In the genomic region with DNA sequence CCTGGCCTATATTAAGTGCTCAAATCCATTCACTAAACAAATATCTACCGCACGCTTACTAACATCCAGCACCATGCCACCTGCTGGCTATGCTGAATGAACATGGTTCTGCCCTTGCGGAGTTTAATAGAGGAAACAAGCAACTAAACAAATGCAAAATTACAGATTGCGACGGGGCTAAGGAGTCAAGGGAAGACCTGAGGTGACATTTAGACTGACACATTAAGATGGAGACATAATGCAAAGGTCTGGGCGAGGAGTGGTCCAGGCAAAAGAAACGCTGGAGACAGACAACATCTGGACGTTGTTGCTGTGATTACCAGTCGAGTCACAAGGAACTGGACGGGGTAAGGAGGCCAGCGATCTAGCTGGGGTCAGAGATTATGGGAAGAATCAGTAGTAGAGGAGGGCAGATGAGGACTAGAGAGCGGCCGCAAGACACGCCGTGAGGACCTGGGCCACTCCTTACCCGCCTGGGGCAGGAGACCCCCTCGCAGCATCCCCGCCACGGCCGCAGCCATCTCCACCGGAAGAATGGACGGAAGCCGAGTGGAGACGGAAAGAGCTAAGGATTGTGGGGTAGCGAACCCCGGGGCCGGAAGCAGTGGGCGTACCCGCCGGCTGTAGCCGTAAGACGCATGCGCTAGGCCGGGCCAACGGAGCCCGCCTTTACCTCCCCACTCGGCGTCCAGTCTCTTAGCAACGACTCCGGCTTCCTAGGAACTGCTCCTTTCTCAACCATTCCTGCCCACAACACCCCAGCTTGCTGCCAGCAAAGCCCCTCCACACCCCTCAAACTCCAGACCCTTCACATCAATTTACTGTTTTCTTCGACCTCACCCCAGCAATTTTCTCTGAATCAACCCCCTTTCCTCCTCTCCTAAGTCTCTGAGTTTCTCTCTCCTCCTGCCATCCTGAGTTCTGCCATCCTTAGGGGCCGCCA, we compare ENCODE assay signal across 1 cellular context.
TF ChIP-seq lines count a peak whose summit lies in the region.

A gene with protein sequence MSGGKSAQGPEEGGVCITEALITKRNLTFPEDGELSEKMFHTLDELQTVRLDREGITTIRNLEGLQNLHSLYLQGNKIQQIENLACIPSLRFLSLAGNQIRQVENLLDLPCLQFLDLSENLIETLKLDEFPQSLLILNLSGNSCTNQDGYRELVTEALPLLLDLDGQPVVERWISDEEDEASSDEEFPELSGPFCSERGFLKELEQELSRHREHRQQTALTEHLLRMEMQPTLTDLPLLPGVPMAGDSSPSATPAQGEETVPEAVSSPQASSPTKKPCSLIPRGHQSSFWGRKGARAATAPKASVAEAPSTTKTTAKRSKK (plus strand): TSS at position 680 of the 943 bp plus-strand sequence. CDS start 320 bp downstream, outside the sequence.
MRPL10 (minus strand) TSS at position 551 of the 943 bp plus-strand sequence; CDS start at position 521, 30 bp downstream.

TF ChIP-seq in GM23338, 12 proteins besides CTCF, POLR2A, EP300 and RAD21 (continued from another document):
- TF ChIP-seq ETS1 (IDR thresholded peaks at IDR 0.05) = peak; percentile 89
- peak; percentile 97 for TF ChIP-seq POLR2AphosphoS5 (IDR thresholded peaks at IDR 0.05; ENCODE audit: low read depth)
- no peak for TF ChIP-seq JUNB (IDR thresholded peaks at IDR 0.05; ENCODE audit: unreplicated experiment)
- no peak for TF ChIP-seq ZNF331 (CRISPR knock-in tag; IDR thresholded peaks at IDR 0.05; ENCODE audit: low read depth)
- TF ChIP-seq NANOG (IDR thresholded peaks at IDR 0.05; ENCODE audit: borderline replicate concordance) = no peak
- TF ChIP-seq CREB1 (CRISPR knock-in tag; IDR thresholded peaks at IDR 0.05; ENCODE audit: low read depth) = no peak
- TF ChIP-seq ZNF114 (CRISPR knock-in tag; IDR thresholded peaks at IDR 0.05) = no peak
